Comparison of ENCODE assay signal across 18 cellular contexts in the genomic region with DNA sequence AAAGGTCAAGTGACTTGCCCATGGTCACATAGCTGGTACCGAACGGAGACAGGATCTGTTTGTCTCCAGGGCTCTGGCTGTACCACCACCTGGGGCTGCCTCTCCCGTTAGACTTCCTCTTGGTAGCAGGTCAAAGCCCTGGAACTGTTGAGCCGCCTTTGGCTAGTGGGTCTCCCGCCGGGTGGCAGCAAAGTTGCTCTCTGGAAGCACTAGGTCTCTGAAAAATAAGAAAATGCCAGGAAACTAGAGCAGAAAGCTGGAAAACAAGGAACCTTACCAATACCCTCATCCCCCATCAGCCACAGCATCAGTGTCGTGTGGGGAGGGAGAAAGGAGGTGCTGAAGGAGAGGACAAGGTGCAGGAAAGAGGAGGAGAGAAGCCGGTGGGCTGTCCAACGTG.
DNase-seq lines count a peak whose midpoint lies in the region; ATAC-seq and TF ChIP-seq lines count a peak whose summit lies in the region.
"Had no signal": no experiment of that assay in that cellular context is flagged by ENCODE, and none has a peak within 500 bp of the region (broad histone marks: within the 10 kb centered on the region; RNA-seq: fewer than 3 reads in every experiment).

No MANE protein-coding gene starts in this region.

- H3K27me3 ChIP-seq in right atrium auricular region: peaks cover 3 to 7% of the 10 kb centered on the region in 2 donors
- H3K27me3 ChIP-seq in right cardiac atrium (ENCODE audit: control insufficient read depth, insufficient read depth): no peaks in the 10 kb centered on the region
- peaks cover 0 to 8% (median 0%) of the 10 kb centered on the region in 3 experiments for H3K27me3 ChIP-seq in neuronal stem cell (ENCODE audit: control insufficient read depth in 3 of 3, insufficient read depth in 3 of 3, low read depth in 1 of 3, low read length in 3 of 3)
- peaks cover 0 to 25% (median 8%) of the 10 kb centered on the region in 7 donors for H3K27me3 ChIP-seq in spleen (replicated peaks in 1 of 7)

- peaks cover 0 to 6% of the 10 kb centered on the region in 2 donors for H3K4me1 ChIP-seq in right atrium auricular region
- no peaks in the 10 kb centered on the region for H3K4me1 ChIP-seq in right cardiac atrium (ENCODE audit: control insufficient read depth, insufficient read depth, low read length)
- H3K4me1 ChIP-seq in neuronal stem cell (ENCODE audit: control insufficient read depth in 2 of 2, insufficient read depth in 1 of 2, low read depth in 1 of 2, low read length in 2 of 2): peaks cover 8 to 11% of the 10 kb centered on the region in 2 donors
- peaks cover 0 to 6% (median 5%) of the 10 kb centered on the region in 6 donors for H3K4me1 ChIP-seq in spleen
- H3K4me1 ChIP-seq: BE2C, HAP-1 had no signal

- no peak overlapping the region for H2AK5ac ChIP-seq in neuronal stem cell (ENCODE audit: low read depth, low read length)

- DNase-seq in right atrium auricular region (ENCODE audit: low spot score) (peak; percentile 44), right cardiac atrium (no peak), neuronal stem cell (ENCODE audit: low spot score) (no peak), spleen (no peak)
- DNase-seq in activated T-helper 2 cell treated with anti-CD3 and anti-CD28 coated beads, Interferon-gamma antibody, Interleukin-2, Interleukin-4, amounts not matched to agents 10 μg/mL and 5 μg/mL and 100 μg/mL, durations not matched to agents 14 hours and 24 hours and 36 hours (ENCODE audit: low spot score): no peak
- no peak for DNase-seq in activated CD4-positive, alpha-beta T cell treated with anti-CD3 and anti-CD28 coated beads, Interleukin-2, amount 50 U/mL, for 48 hours
- DNase-seq: ACHN; BE2C; C1 segment of cervical spinal cord; CD4-positive, CD25-positive, alpha-beta regulatory T cell; CD8-positive, alpha-beta memory T cell; COR-L47; DMS 273 treated with DMSO at 0.1 percent for 48 hours; DMS53; DND-41; EL; GM23248 had no signal

- H2BK15ac ChIP-seq in neuronal stem cell (ENCODE audit: low read length): no peak overlapping the region

- no peak overlapping the region for H3K23ac ChIP-seq in neuronal stem cell (ENCODE audit: low read depth, low read length, poor library complexity)

- no peaks in the 10 kb centered on the region for H3K27me3 Mint-ChIP-seq in activated T-helper 2 cell treated with anti-CD3 and anti-CD28 coated beads, Interferon-gamma antibody, Interleukin-2, Interleukin-4, amounts not matched to agents 10 μg/mL and 5 μg/mL and 100 μg/mL, durations not matched to agents 14 hours and 24 hours and 36 hours (ENCODE audit: low read depth)

- no peak overlapping the region for H3K4me3 Mint-ChIP-seq in activated T-helper 2 cell treated with anti-CD3 and anti-CD28 coated beads, Interferon-gamma antibody, Interleukin-2, Interleukin-4, amounts not matched to agents 10 μg/mL and 5 μg/mL and 100 μg/mL, durations not matched to agents 14 hours and 24 hours and 36 hours (ENCODE audit: low read depth)
- H3K4me3 Mint-ChIP-seq: CD4-positive, CD25-positive, alpha-beta regulatory T cell; CD8-positive, alpha-beta memory T cell had no signal

- ATAC-seq in right cardiac atrium: no peak

- H3K9me3 ChIP-seq in right atrium auricular region (no peaks in the 10 kb centered on the region), right cardiac atrium (ENCODE audit: control insufficient read depth, low read length) (no peaks in the 10 kb centered on the region), neuronal stem cell (replicated peaks in 1 of 2; ENCODE audit: control insufficient read depth in 2 of 2, insufficient read depth in 1 of 2, low read depth in 1 of 2, low read length in 2 of 2) (no peaks in the 10 kb centered on the region), spleen (peaks cover 0 to 2% (median 0%) of the 10 kb centered on the region in 8 donors)
- H3K9me3 ChIP-seq: BE2C, HAP-1 had no signal

- no peak overlapping the region for H4K91ac ChIP-seq in neuronal stem cell (ENCODE audit: low read depth, low read length, poor library complexity)

- TF ChIP-seq POLR2A in spleen (IDR thresholded peaks at IDR 0.05): no peak

- TF ChIP-seq CTCF in right atrium auricular region (IDR thresholded peaks at IDR 0.05) (no peak), spleen (IDR thresholded peaks at IDR 0.05 in 8 of 11, conservative IDR thresholded peaks at IDR 0.05 in 3 of 11) (no peak)

- H3K27ac ChIP-seq in right atrium auricular region (no peak overlapping the region), right cardiac atrium (ENCODE audit: low read length) (no peak overlapping the region), neuronal stem cell (replicated peaks; ENCODE audit: low read length) (no peak overlapping the region), spleen (no peak overlapping the region)
- H3K27ac ChIP-seq: GM23248 had no signal

- H2BK5ac ChIP-seq in neuronal stem cell (ENCODE audit: low read length): no peak overlapping the region

- H3K9me3 Mint-ChIP-seq in activated T-helper 2 cell treated with anti-CD3 and anti-CD28 coated beads, Interferon-gamma antibody, Interleukin-2, Interleukin-4, amounts not matched to agents 10 μg/mL and 5 μg/mL and 100 μg/mL, durations not matched to agents 14 hours and 24 hours and 36 hours: no peaks in the 10 kb centered on the region

- no peak overlapping the region for H3K4me3 ChIP-seq in right atrium auricular region
- H3K4me3 ChIP-seq in right cardiac atrium (ENCODE audit: low read length): no peak overlapping the region
- H3K4me3 ChIP-seq in neuronal stem cell (ENCODE audit: low read length in 2 of 2): no peak overlapping the region
- no peak overlapping the region for H3K4me3 ChIP-seq in spleen
- H3K4me3 ChIP-seq: GM23248, HAP-1 had no signal

- no peaks in the 10 kb centered on the region for H3K79me1 ChIP-seq in neuronal stem cell (ENCODE audit: low read depth, low read length)

- no peak overlapping the region for H2BK120ac ChIP-seq in neuronal stem cell (ENCODE audit: low read depth, low read length)

- no peak overlapping the region for H4K8ac ChIP-seq in neuronal stem cell (ENCODE audit: low read depth, low read length)

- H3K36me3 ChIP-seq in right atrium auricular region (no peaks in the 10 kb centered on the region), neuronal stem cell (replicated peaks in 1 of 2; ENCODE audit: control insufficient read depth in 2 of 2, insufficient read depth in 2 of 2, low read length in 2 of 2) (no peaks in the 10 kb centered on the region), spleen (no peaks in the 10 kb centered on the region)
- H3K36me3 ChIP-seq: BE2C, HAP-1 had no signal

- WGBS in right cardiac atrium: 92% methylated on average over 9 of the region's 9 CpGs
- WGBS in neuronal stem cell (ENCODE audit: extremely low coverage in 2 of 2, insufficient read length in 2 of 2, insufficient replicate concordance in 1 of 2), 2 donors: no CpG with 5 or more reads among the region's 9 CpGs
- 87 to 95% (median 92%) methylated on average over 9 of the region's 9 CpGs for WGBS in spleen, 5 donors

- H3K4ac ChIP-seq in neuronal stem cell (ENCODE audit: low read length): no peak overlapping the region

- no peak overlapping the region for H2BK12ac ChIP-seq in neuronal stem cell (ENCODE audit: low read length)

- H3K14ac ChIP-seq in neuronal stem cell (ENCODE audit: low read length): no peak overlapping the region

- no peak overlapping the region for H3K18ac ChIP-seq in neuronal stem cell (ENCODE audit: low read length)

- no peak overlapping the region for H3K4me2 ChIP-seq in neuronal stem cell (ENCODE audit: insufficient read depth, low read length, poor library complexity, severe bottlenecking)

- no peak overlapping the region for H2AFZ ChIP-seq in neuronal stem cell (ENCODE audit: low read length)
- H2AFZ ChIP-seq: GM23248 had no signal

- H3K36me3 Mint-ChIP-seq in activated T-helper 2 cell treated with anti-CD3 and anti-CD28 coated beads, Interferon-gamma antibody, Interleukin-2, Interleukin-4, amounts not matched to agents 10 μg/mL and 5 μg/mL and 100 μg/mL, durations not matched to agents 14 hours and 24 hours and 36 hours (ENCODE audit: low read depth): peaks cover 22% of the 10 kb centered on the region
- H3K36me3 Mint-ChIP-seq: CD4-positive, CD25-positive, alpha-beta regulatory T cell had no signal

- peak overlapping the region; percentile 29 for H3K27ac Mint-ChIP-seq in activated T-helper 2 cell treated with anti-CD3 and anti-CD28 coated beads, Interferon-gamma antibody, Interleukin-2, Interleukin-4, amounts not matched to agents 10 μg/mL and 5 μg/mL and 100 μg/mL, durations not matched to agents 14 hours and 24 hours and 36 hours

- H3K4me1 Mint-ChIP-seq in activated T-helper 2 cell treated with anti-CD3 and anti-CD28 coated beads, Interferon-gamma antibody, Interleukin-2, Interleukin-4, amounts not matched to agents 10 μg/mL and 5 μg/mL and 100 μg/mL, durations not matched to agents 14 hours and 24 hours and 36 hours (ENCODE audit: low read depth): peaks cover 37% of the 10 kb centered on the region

- intact Hi-C loops in right cardiac atrium (cut with DNase I): no loop called here
- intact Hi-C loops in activated T-helper 2 cell treated with anti-CD3 and anti-CD28 coated beads, Interferon-gamma antibody, Interleukin-2, Interleukin-4, amounts not matched to agents 10 μg/mL and 5 μg/mL and 100 μg/mL, durations not matched to agents 14 hours and 24 hours and 36 hours (cut with micrococcal nuclease): no loop called here
- intact Hi-C loops in spleen (cut with DNase I; ENCODE audit: low total_unique reads): no loop called here

- H3K9ac ChIP-seq in neuronal stem cell (ENCODE audit: low read depth, low read length, poor library complexity): peak overlapping the region; percentile 38
- H3K9ac ChIP-seq: GM23248 had no signal
